8 cellular contexts compared by ENCODE assay signal in genomic region chr7:134140889-134141867, GRCh38. TPM values are rescaled to one million over a fixed set of nuclear protein-coding genes. Genes with fewer than 3 reads are reported as not detected.
DNase-seq lines count a peak whose midpoint lies in the region; ATAC-seq and TF ChIP-seq lines count a peak whose summit lies in the region.

No MANE protein-coding gene starts in this region.

- H3K27me3 ChIP-seq in upper lobe of right lung = no peaks in the 10 kb centered on the region

- H3K4me1 ChIP-seq in upper lobe of right lung = no peaks in the 10 kb centered on the region

- no peaks in the 10 kb centered on the region for H3K36me3 ChIP-seq in upper lobe of right lung

- ATAC-seq in HG03045 (IDR thresholded peaks at IDR 0.05; ENCODE audit: unreplicated experiment) (peak; percentile 88), upper lobe of right lung (peak; percentile 92)

- H3K27ac ChIP-seq in upper lobe of right lung = no peak overlapping the region

- DNase-seq in AG08396 (ENCODE audit: low spot score) (peak; percentile 83), GM13977 (ENCODE audit: low spot score) (peak; percentile 72), OCI-M1 (lab: John Stamatoyannopoulos, UW) (peak; percentile 66), foreskin fibroblast (peak; percentile 44 to 84), non-pigmented ciliary epithelial cell (ENCODE audit: low read depth) (peak; percentile 9), upper lobe of right lung (peak; percentile 79)
- DNase-seq in activated T-helper 9 cell treated with anti-CD3 and anti-CD28 coated beads, Interleukin-2, amount 50 U/mL, for 16 hours (ENCODE audit: low read depth) = peak; percentile 21

- in situ Hi-C loops in GM13977 (cut with MboI; ENCODE audit: low pct_unique_long_range_greater_than_20kb, low sequenced_read_pairs, unreplicated experiment) = no loop called here

- no peaks in the 10 kb centered on the region for H3K9me3 ChIP-seq in upper lobe of right lung

- H3K4me3 ChIP-seq in foreskin fibroblast (ENCODE audit: low read depth in 1 of 2, low read length in 2 of 2) = no peak overlapping the region
- no peak overlapping the region for H3K4me3 ChIP-seq in upper lobe of right lung

- intact Hi-C loops in upper lobe of right lung (cut with DNase I) = no loop called here

- TF ChIP-seq CTCF in GM13977 (IDR thresholded peaks at IDR 0.05; ENCODE audit: extremely low read depth, insufficient read depth, missing control alignments) (peak; percentile 89), foreskin fibroblast (IDR thresholded peaks at IDR 0.05; ENCODE audit: low read depth, low read length) (peak; percentile 92), upper lobe of right lung (IDR thresholded peaks at IDR 0.05) (peak; percentile 96)

RNA-seq across cellular contexts. Expression of gene LRGUK, which starts 14.0 kb away (rescaled TPM):
- 0.49 TPM for total RNA-seq in upper lobe of right lung

Comparison
In these comparisons a context has a peak if more than half of its experiments do, and no peak if none do; other contexts are left out.
1. DNase-seq: peak in every context shown above with its lines; median percentile 83 in AG08396; 79 in upper lobe of right lung; 72 in GM13977; 66 in OCI-M1; 64 in foreskin fibroblast; 21 in activated T-helper 9 cell treated with anti-CD3 and anti-CD28 coated beads, Interleukin-2, amount 50 U/mL, for 16 hours; 9 in non-pigmented ciliary epithelial cell.